In genomic region chr4:1179976-1180375, GRCh38 we compare ENCODE assay signal across 21 cellular contexts. TPM values are rescaled to one million over a fixed set of nuclear protein-coding genes. Genes with fewer than 3 reads are reported as not detected.
DNase-seq lines count a peak whose midpoint lies in the region; ATAC-seq, FAIRE-seq and TF ChIP-seq lines count a peak whose summit lies in the region.
"Had no signal": no experiment of that assay in that cellular context is flagged by ENCODE, and none has a peak within 500 bp of the region (broad histone marks: within the 10 kb centered on the region; RNA-seq: fewer than 3 reads in every experiment).

No MANE protein-coding gene starts in this region.

- H3K27me3 ChIP-seq in HepG2 (ENCODE audit: control insufficient read depth in 1 of 2, insufficient read depth in 2 of 2, low read length in 2 of 2) (no peaks in the 10 kb centered on the region), right lobe of liver (no peaks in the 10 kb centered on the region), K562 (ENCODE audit: control insufficient read depth in 2 of 2, insufficient read depth in 2 of 2, low read length in 2 of 2) (no peaks in the 10 kb centered on the region; a peak in 1 of 5 replicates), gastrocnemius medialis (no peaks in the 10 kb centered on the region)

- peaks cover 40% of the 10 kb centered on the region for H3K4me1 ChIP-seq in HepG2 (ENCODE audit: insufficient read depth, low read length)
- H3K4me1 ChIP-seq in right lobe of liver: peaks cover 0 to 23% (median 11%) of the 10 kb centered on the region in 4 donors
- H3K4me1 ChIP-seq in K562 (replicated peaks in 1 of 2; ENCODE audit: control insufficient read depth in 2 of 2, insufficient read depth in 2 of 2, low read length in 2 of 2): peaks cover 9 to 31% of the 10 kb centered on the region in 2 experiments; a peak in 4 of 5 replicates
- H3K4me1 ChIP-seq in gastrocnemius medialis: peaks cover 37% of the 10 kb centered on the region in 2 donors
- H3K4me1 ChIP-seq: A549, Caco-2 had no signal

- H3K9me3 ChIP-seq in HepG2 (ENCODE audit: low read length) (peaks cover 12% of the 10 kb centered on the region), right lobe of liver (no peaks in the 10 kb centered on the region), K562 (replicated peaks; ENCODE audit: control insufficient read depth, insufficient read depth, low read depth, low read length) (peaks cover 8% of the 10 kb centered on the region), gastrocnemius medialis (no peaks in the 10 kb centered on the region)

- in situ Hi-C loops in HepG2 (cut with HindIII; ENCODE audit: extremely low pct_ligation_motif_present, low pct_unique_long_range_greater_than_20kb) (no loop called here), K562 (cut with MboI) (no loop called here), gastrocnemius medialis (cut with MboI; ENCODE audit: low sequenced_read_pairs in 4 of 4) (no loop called here)

- TF ChIP-seq RAD21 in HepG2 (CRISPR knock-in tag; IDR thresholded peaks at IDR 0.05): no peak
- TF ChIP-seq RAD21 in K562 (CRISPR knock-in tag; conservative IDR thresholded peaks at IDR 0.05 in 1 of 2, IDR thresholded peaks at IDR 0.05 in 1 of 2): no peak

- intact Hi-C loops in HepG2 (cut with micrococcal nuclease; ENCODE audit: unreplicated experiment): no loop called here
- intact Hi-C loops in right lobe of liver (cut with DNase I): no loop called here
- intact Hi-C loops in K562 (cut with micrococcal nuclease): no loop called here
- intact Hi-C loops in gastrocnemius medialis (cut with DNase I; ENCODE audit: low total_unique reads): loop anchor here (10.0 kb wide), 1 partner anchor 495 kb away; the partner anchor contains the start of gene SLC49A3
- intact Hi-C loops in MCF 10A (cut with micrococcal nuclease): no loop called here

- TF ChIP-seq CTCF in HepG2 (CRISPR knock-in tag; IDR thresholded peaks at IDR 0.05) (no peak), right lobe of liver (IDR thresholded peaks at IDR 0.05) (no peak), K562 (IDR thresholded peaks at IDR 0.05 in 2 of 3, conservative IDR thresholded peaks at IDR 0.05 in 1 of 3; ENCODE audit: insufficient read depth in 2 of 3, low read depth in 1 of 3, low read length in 3 of 3) (no peak), gastrocnemius medialis (IDR thresholded peaks at IDR 0.05 in 4 of 5, conservative IDR thresholded peaks at IDR 0.05 in 1 of 5) (no peak), MCF 10A (IDR thresholded peaks at IDR 0.05; ENCODE audit: unreplicated experiment) (no peak)

- no peak for ATAC-seq in HepG2
- no peak for ATAC-seq in right lobe of liver
- ATAC-seq in K562: no peak
- no peak for ATAC-seq in gastrocnemius medialis
- ATAC-seq: A549; CD8-positive, alpha-beta T cell had no signal

- H3K4me1 Mint-ChIP-seq in MCF 10A (ENCODE audit: insufficient read depth, unreplicated experiment): peaks cover 20% of the 10 kb centered on the region

- no peak for TF ChIP-seq EP300 in HepG2 (IDR thresholded peaks at IDR 0.05; ENCODE audit: low read depth in 2 of 2, low read length in 2 of 2)
- TF ChIP-seq EP300 in HepG2 (CRISPR knock-in tag; IDR thresholded peaks at IDR 0.05; ENCODE audit: borderline replicate concordance): no peak
- TF ChIP-seq EP300 in K562 (IDR thresholded peaks at IDR 0.05; ENCODE audit: low read length): no peak

- H3K36me3 Mint-ChIP-seq in MCF 10A (ENCODE audit: insufficient read depth, unreplicated experiment): no peaks in the 10 kb centered on the region

- H3K27ac Mint-ChIP-seq in MCF 10A (ENCODE audit: low read depth, unreplicated experiment): no peak overlapping the region
- H3K27ac Mint-ChIP-seq: B cell; CD4-positive, alpha-beta T cell; CD8-positive, alpha-beta T cell had no signal

- no peak for TF ChIP-seq POLR2A in HepG2 (IDR thresholded peaks at IDR 0.05; ENCODE audit: insufficient read depth in 1 of 2, low read depth in 2 of 2, low read length in 2 of 2)
- no peak for TF ChIP-seq POLR2A in right lobe of liver (IDR thresholded peaks at IDR 0.05)
- no peak for TF ChIP-seq POLR2A in K562 (conservative IDR thresholded peaks at IDR 0.05)
- TF ChIP-seq POLR2A in gastrocnemius medialis (IDR thresholded peaks at IDR 0.05): no peak

- H3K79me2 ChIP-seq in HepG2 (ENCODE audit: insufficient read depth, low read length) (no peaks in the 10 kb centered on the region), K562 (ENCODE audit: control insufficient read depth, insufficient read depth, low read length) (no peaks in the 10 kb centered on the region)

- H3K9ac ChIP-seq in HepG2 (ENCODE audit: insufficient read depth, low read depth, low read length): no peak overlapping the region
- H3K9ac ChIP-seq in K562 (ENCODE audit: insufficient read depth in 1 of 2, low read depth in 2 of 2, low read length in 2 of 2): no peak overlapping the region
- H3K9ac ChIP-seq: BLaER1 treated with 17β-estradiol and CSF1 and Interleukin-3, amounts not matched to agents 10 nM and 100 nM had no signal

- no peaks in the 10 kb centered on the region for H4K20me1 ChIP-seq in HepG2 (ENCODE audit: insufficient read depth, low read length)
- no peaks in the 10 kb centered on the region for H4K20me1 ChIP-seq in K562 (replicated peaks; ENCODE audit: control insufficient read depth, insufficient read depth, low read length)

- 100% methylated on average over 1 of the region's 1 CpG for WGBS in HepG2 (ENCODE audit: low lambda C conversion rate)
- no CpG with 5 or more reads among the region's 1 CpG for WGBS in right lobe of liver (ENCODE audit: insufficient coverage, low coverage, low lambda C conversion rate, missing lambda C conversion rate)
- WGBS in K562 (ENCODE audit: insufficient coverage, low coverage, missing lambda C conversion rate): 7% methylated on average over 1 of the region's 1 CpG

- BruUV-seq in HepG2 (replicated peaks; lab: Mats Ljungman, UMichigan) (no TSS peak), K562 (replicated peaks; lab: Mats Ljungman, UMichigan) (no TSS peak), MCF 10A (replicated peaks; lab: Mats Ljungman, UMichigan) (no TSS peak)

- H3K4me3 ChIP-seq in HepG2 (replicated peaks in 1 of 3; ENCODE audit: insufficient read depth in 1 of 3, low read depth in 2 of 3, low read length in 3 of 3) (no peak overlapping the region), right lobe of liver (no peak overlapping the region), K562 (no peak overlapping the region), gastrocnemius medialis (no peak overlapping the region)
- H3K4me3 ChIP-seq: A549; BLaER1 treated with 17β-estradiol and CSF1 and Interleukin-3, amounts not matched to agents 10 nM and 100 nM had no signal

- no peak overlapping the region for H3K4me3 Mint-ChIP-seq in MCF 10A (ENCODE audit: unreplicated experiment)
- H3K4me3 Mint-ChIP-seq: B cell; CD4-positive, alpha-beta T cell; CD8-positive, alpha-beta T cell had no signal

- H3K4me2 ChIP-seq in HepG2 (ENCODE audit: low read depth, low read length): no peak overlapping the region
- no peak overlapping the region for H3K4me2 ChIP-seq in K562 (ENCODE audit: insufficient read depth, low read length)
- H3K4me2 ChIP-seq: A549 had no signal

- H3K36me3 ChIP-seq in HepG2 (replicated peaks in 1 of 2; ENCODE audit: control insufficient read depth in 1 of 2, insufficient read depth in 2 of 2, low read length in 2 of 2) (no peaks in the 10 kb centered on the region), right lobe of liver (no peaks in the 10 kb centered on the region), K562 (ENCODE audit: control insufficient read depth, insufficient read depth, low read length) (no peaks in the 10 kb centered on the region), gastrocnemius medialis (no peaks in the 10 kb centered on the region)

- DNase-seq in HepG2 (ENCODE audit: low spot score) (no peak), right lobe of liver (no peak), K562 (ENCODE audit: extremely low read depth in 1 of 4, low spot score in 3 of 4) (no peak), gastrocnemius medialis (no peak), MCF 10A (ENCODE audit: unreplicated experiment) (no peak)
- DNase-seq: AML-193; Caco-2; Calu3; CD4-positive, alpha-beta T cell; CD8-positive, alpha-beta T cell; DMS79 treated with DMSO at 0.1 percent for 48 hours; GF-D8 had no signal

- no peaks in the 10 kb centered on the region for H3K27me3 Mint-ChIP-seq in MCF 10A (ENCODE audit: insufficient read depth, unreplicated experiment)
- H3K27me3 Mint-ChIP-seq: B cell; CD4-positive, alpha-beta T cell had no signal

- H3K9me1 ChIP-seq in K562 (ENCODE audit: control insufficient read depth, insufficient read depth, low read length): no peaks in the 10 kb centered on the region

- CTCF ChIA-PET in HepG2 (lab: Yijun Ruan, JAX; ENCODE audit: low intra/inter-chr PET ratio, low total read pairs): no interaction called here
- CTCF ChIA-PET in K562 (lab: Yijun Ruan, JAX; ENCODE audit: low intra/inter-chr PET ratio): no interaction called here
- CTCF ChIA-PET in MCF 10A (lab: Yijun Ruan, JAX): interaction anchor here (0.6 to 0.9 kb wide), 3 partner anchors 11 to 413 kb away, joined by 3 to 6 read pairs (median 3); no protein-coding TSS in a partner anchor

- H2AFZ ChIP-seq in HepG2 (ENCODE audit: low read length) (no peak overlapping the region), K562 (ENCODE audit: low read depth, low read length) (no peak overlapping the region)

- FAIRE-seq in HepG2 (lab: Jason Lieb, UNC) (no peak), K562 (lab: Jason Lieb, UNC) (no peak)
- FAIRE-seq: A549, D721Med, G401.6, GM12891, GM18507 had no signal

- H3K27ac ChIP-seq in HepG2 (ENCODE audit: extremely low read length, insufficient read depth, low read length) (no peak overlapping the region), right lobe of liver (no peak overlapping the region), K562 (ENCODE audit: extremely low read depth, low read depth, low read length) (no peak overlapping the region), gastrocnemius medialis (peak overlapping the region in 3 of 4 donors; percentile 83 to 91 (median 90))
- H3K27ac ChIP-seq: 22Rv1; A549; BLaER1 treated with 17β-estradiol and CSF1 and Interleukin-3, amounts not matched to agents 10 nM and 100 nM; C4-2B had no signal

- POLR2A ChIA-PET in HepG2 (lab: Yijun Ruan, JAX) (interaction anchor here (3.5 kb wide), 1 partner anchor 25 kb away, joined by 18 read pairs; no protein-coding TSS in a partner anchor), K562 (lab: Yijun Ruan, JAX) (interaction anchor here (1.0 kb wide), 1 partner anchor 10 kb away, joined by 3 read pairs; no protein-coding TSS in a partner anchor), MCF 10A (lab: Yijun Ruan, JAX) (interaction anchor here (0.6 to 1.0 kb wide), 4 partner anchors 8 to 67 kb away, joined by 3 to 4 read pairs (median 3); no protein-coding TSS in a partner anchor)

- peaks cover 11% of the 10 kb centered on the region for H3K9me3 Mint-ChIP-seq in MCF 10A (ENCODE audit: unreplicated experiment)

RNA-seq across cellular contexts. Expression of gene SPON2, which starts 7.6 kb away (rescaled TPM):
- total RNA-seq in HepG2 (2016; rRNA removed; fragmentation: Illumina TruSeq; extraction: Trizol) (12.5 and 17.4 TPM in 2 replicates), right lobe of liver (100 to 1,000 TPM in 3 of 6 experiments, 10 to 100 TPM in 3; 41.9 to 138 (median 99.9) TPM), K562 (2014; rRNA removed) (0.65 and 1.1 TPM in 2 replicates), K562 (2014; rRNA removed; fragmentation: Illumina TruSeq; extraction: Trizol) (0.54 and 0.69 TPM in 2 replicates), K562 (2015; rRNA removed; fragmentation: Illumina TruSeq; extraction: Trizol) (0.57 and 0.83 TPM in 2 replicates), K562 (2021) (1.4 and 1.8 TPM in 2 replicates), gastrocnemius medialis (1 to 10 TPM; 5.0 to 8.9 (median 5.2) TPM), MCF 10A (2022) (0.54 and 0.64 TPM in 2 replicates)
- total RNA-seq in HepG2 (2016; cell fraction: cytosol; rRNA removed; fragmentation: Illumina TruSeq; extraction: Trizol; ENCODE audit: low read depth): 4.7 and 5.3 TPM in 2 replicates
- 13.2 and 25.5 TPM in 2 replicates for total RNA-seq in HepG2 (2016; cell fraction: insoluble cytoplasmic fraction; rRNA removed; fragmentation: Illumina TruSeq; extraction: Trizol)
- 9.4 and 9.5 TPM in 2 replicates for total RNA-seq in HepG2 (2016; cell fraction: membrane; rRNA removed; fragmentation: Illumina TruSeq; extraction: Trizol)
- total RNA-seq in HepG2 (2016; cell fraction: nucleus; rRNA removed; fragmentation: Illumina TruSeq; extraction: Trizol): 15.0 and 17.4 TPM in 2 replicates
- polyA plus RNA-seq in HepG2 (2011; rRNA removed) (55.2 and 80.8 TPM in 2 replicates), K562 (2011; rRNA removed) (2.2 and 4.8 TPM in 2 replicates), K562 (2014; fragmentation: Illumina TruSeq; extraction: Trizol) (0.74 and 1.1 TPM in 2 replicates), K562 (2014; fragmentation: Nextera tagmentation; extraction: Ambion mirVana) (under 1 TPM; 0.21 to 0.27 TPM), K562 (2014; rRNA removed) (0.77 and 0.84 TPM in 2 replicates)
- polyA plus RNA-seq in HepG2 (2011; cell fraction: cytosol; rRNA removed): 34.7 and 69.3 TPM in 2 replicates
- 320 and 335 TPM in 2 replicates for polyA plus RNA-seq in HepG2 (2011; cell fraction: nucleus; rRNA removed)
- 21.8 and 46.8 TPM in 2 replicates for polyA plus RNA-seq in HepG2 (2012)
- 3.7 and 4.9 TPM in 2 replicates for polyA plus RNA-seq in HepG2 (2016; cell fraction: cytosol; fragmentation: Illumina TruSeq; extraction: Trizol; ENCODE audit: low read depth)
- 12.3 and 15.6 TPM in 2 replicates for polyA plus RNA-seq in HepG2 (2016; cell fraction: insoluble cytoplasmic fraction; fragmentation: Illumina TruSeq; extraction: Trizol; ENCODE audit: low read depth)
- polyA plus RNA-seq in HepG2 (2016; cell fraction: membrane; fragmentation: Illumina TruSeq; extraction: Trizol; ENCODE audit: low read depth): 8.6 and 9.0 TPM in 2 replicates
- 34.9 and 43.2 TPM in 2 replicates for polyA plus RNA-seq in HepG2 (2016; cell fraction: nucleus; fragmentation: Illumina TruSeq; extraction: Trizol; ENCODE audit: insufficient read depth, low read depth)
- polyA minus RNA-seq in HepG2 (2011; rRNA and poly(A)+ RNA removed; ENCODE audit: low replicate concordance): 0.65 and 46.4 TPM in 2 replicates
- 20.2 and 29.8 TPM in 2 replicates for polyA minus RNA-seq in HepG2 (2011; cell fraction: cytosol; rRNA and poly(A)+ RNA removed)
- 33.9 and 38.4 TPM in 2 replicates for polyA minus RNA-seq in HepG2 (2011; cell fraction: nucleus; rRNA and poly(A)+ RNA removed)
- 8.1 and 12.5 TPM in 2 replicates for total RNA-seq in K562 (2011; cell fraction: chromatin; rRNA removed; ENCODE audit: low replicate concordance)
- 8.2 and 12.8 TPM in 2 replicates for total RNA-seq in K562 (2011; cell fraction: nucleolus; rRNA removed)
- total RNA-seq in K562 (2011; cell fraction: nucleoplasm; rRNA removed): 7.3 and 9.4 TPM in 2 replicates
- 2.3 and 4.7 TPM in 2 replicates for polyA plus RNA-seq in K562 (2011; cell fraction: cytosol; rRNA removed)
- polyA plus RNA-seq in K562 (2011; cell fraction: nucleus; rRNA removed): 4.1 and 5.8 TPM in 2 replicates
- polyA plus RNA-seq in K562 (2012): 1.4 and 2.4 TPM in 2 replicates
- 0.60 and 0.87 TPM in 2 replicates for polyA minus RNA-seq in K562 (2011; rRNA and poly(A)+ RNA removed)
- 2.3 and 3.7 TPM in 2 replicates for polyA minus RNA-seq in K562 (2011; cell fraction: cytosol; rRNA and poly(A)+ RNA removed)
- polyA minus RNA-seq in K562 (2011; cell fraction: nucleus; rRNA and poly(A)+ RNA removed): 1.8 and 4.2 TPM in 2 replicates

Comparison
In these comparisons a context has a peak if more than half of its experiments do, and no peak if none do; other contexts are left out.
1. H3K27ac ChIP-seq: peak in gastrocnemius medialis (3 of 4); none in HepG2 (single experiment), right lobe of liver (0 of 3) and K562 (single experiment).
2. Of the 241 proteins assayed by ChIP-seq in both HepG2 and K562: peak only in HepG2: ZNF3; only in K562: none; in both: none; in neither: 240.